Comparison of ENCODE assay signal across 6 cellular contexts in the genomic region with DNA sequence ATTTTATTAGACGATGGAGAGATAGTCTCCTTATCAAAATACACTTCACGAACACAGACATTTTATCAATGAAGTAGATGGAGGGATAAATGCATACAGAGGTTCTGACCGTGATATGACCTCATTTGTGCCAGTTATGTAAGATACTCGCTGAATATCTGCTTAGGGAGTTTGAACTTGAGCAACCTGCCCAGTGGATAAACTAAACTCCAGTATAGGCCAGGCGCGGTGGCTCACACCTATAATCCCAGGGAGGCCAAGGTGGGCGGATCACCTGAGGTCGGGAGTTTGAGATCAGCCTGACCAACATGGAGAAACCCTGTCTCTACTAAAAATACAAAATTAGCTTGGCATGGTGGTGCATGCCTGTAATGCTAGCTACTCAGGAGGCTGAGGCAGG. TPM values are rescaled to one million over a fixed set of nuclear protein-coding genes. Genes with fewer than 3 reads are reported as not detected.
A peak's percentile ranks its signal among the peaks of the same experiment; 100 is the strongest.
DNase-seq lines count a peak whose midpoint lies in the region; ATAC-seq, FAIRE-seq and TF ChIP-seq lines count a peak whose summit lies in the region.
"Not testable (repeated sequence)": the region's sequence is repeated elsewhere in the genome, so short reads cannot be mapped to it uniquely, and the experiment has no call there.

No MANE protein-coding gene starts in this region.

- dilution Hi-C loops in keratinocyte (cut with MboI; ENCODE audit: extremely low pct_ligation_motif_present, low sequenced_read_pairs): not testable (repeated sequence)

- in situ Hi-C loops in Panc1 (cut with HindIII; ENCODE audit: low pct_unique_long_range_greater_than_20kb, low sequenced_read_pairs); K562 (cut with MboI): not testable (repeated sequence)

- intact Hi-C loops in Panc1 (cut with micrococcal nuclease; ENCODE audit: unreplicated experiment); stomach (cut with DNase I; ENCODE audit: low total_unique reads): not testable (repeated sequence)
- intact Hi-C loops in K562 (cut with micrococcal nuclease): loop anchor here (5.0 to 10.0 kb wide), 3 partner anchors 124 to 346 kb away; a partner anchor contains a TSS

- WGBS in K562 (ENCODE audit: insufficient coverage, low coverage, missing lambda C conversion rate): 39% methylated on average over 8 of the region's 8 CpGs
- 97% methylated on average over 7 of the region's 8 CpGs for WGBS in mesenchymal stem cell
- WGBS in stomach, 5 donors: 41 to 74% (median 53%) methylated on average over 8 of the region's 8 CpGs

- DNase-seq in GF-D8 (lab: John Stamatoyannopoulos, UW): peak; percentile 40
- DNase-seq in Panc1 (ENCODE audit: low read depth, low spot score); K562 (ENCODE audit: extremely low read depth in 1 of 4, low spot score in 3 of 4); keratinocyte (ENCODE audit: low read depth, low spot score); mesenchymal stem cell; stomach: not testable (repeated sequence)

- not testable (repeated sequence) for H3K23ac ChIP-seq in mesenchymal stem cell (ENCODE audit: low read length in 2 of 2)

- H2AK5ac ChIP-seq in mesenchymal stem cell (ENCODE audit: low read length, severe bottlenecking): peak overlapping the region; percentile 42

- not testable (repeated sequence) for H2BK5ac ChIP-seq in mesenchymal stem cell (ENCODE audit: low read depth, low read length, poor library complexity, severe bottlenecking)

- not testable (repeated sequence) for ATAC-seq in Panc1, K562

- TF ChIP-seq RAD21 in K562 (CRISPR knock-in tag; conservative IDR thresholded peaks at IDR 0.05 in 1 of 2, IDR thresholded peaks at IDR 0.05 in 1 of 2): not testable (repeated sequence)

- H3K4ac ChIP-seq in mesenchymal stem cell (ENCODE audit: low read depth in 1 of 2, low read length in 2 of 2): not testable (repeated sequence)

- H3K4me2 ChIP-seq in K562 (ENCODE audit: insufficient read depth, low read length); mesenchymal stem cell (ENCODE audit: low read length, poor library complexity, severe bottlenecking): not testable (repeated sequence)
- H3K4me2 ChIP-seq in keratinocyte (ENCODE audit: control insufficient read depth, extremely low read depth, insufficient read depth, low read depth, low read length): peak overlapping the region; percentile 66

- not testable (repeated sequence) for H3K18ac ChIP-seq in mesenchymal stem cell (ENCODE audit: low read depth in 1 of 2, low read length in 2 of 2)

- H2AFZ ChIP-seq in K562 (ENCODE audit: low read depth, low read length); mesenchymal stem cell (ENCODE audit: low read depth, low read length): not testable (repeated sequence)
- peak overlapping the region; percentile 63 for H2AFZ ChIP-seq in keratinocyte (ENCODE audit: control insufficient read depth, low read length)

- H3K14ac ChIP-seq in mesenchymal stem cell (ENCODE audit: low read length in 2 of 2): not testable (repeated sequence)

- H3K9ac ChIP-seq in K562 (ENCODE audit: insufficient read depth in 1 of 2, low read depth in 2 of 2, low read length in 2 of 2); keratinocyte (ENCODE audit: control insufficient read depth, extremely low read depth, insufficient read depth, low read length); mesenchymal stem cell (ENCODE audit: low read length): not testable (repeated sequence)

- FAIRE-seq in K562 (lab: Jason Lieb, UNC); keratinocyte (lab: Jason Lieb, UNC): not testable (repeated sequence)

- H4K91ac ChIP-seq in mesenchymal stem cell (ENCODE audit: low read length): not testable (repeated sequence)

- CTCF ChIA-PET in Panc1 (lab: Charles Lee); K562 (lab: Yijun Ruan, JAX; ENCODE audit: low intra/inter-chr PET ratio): not testable (repeated sequence)

- peak overlapping the region; percentile 2 to 3; a peak in 2 of 4 replicates for H3K4me3 ChIP-seq in Panc1 (ENCODE audit: low read depth in 2 of 2, low read length in 2 of 2)
- not testable (repeated sequence) for H3K4me3 ChIP-seq in K562; keratinocyte (ENCODE audit: control insufficient read depth in 2 of 3, extremely low read depth in 1 of 3, insufficient read depth in 2 of 3, low read depth in 1 of 3, low read length in 3 of 3); mesenchymal stem cell (ENCODE audit: insufficient read depth in 1 of 2, low read depth in 1 of 2, low read length in 2 of 2); stomach

- not testable (repeated sequence) for H2BK15ac ChIP-seq in mesenchymal stem cell (ENCODE audit: low read depth, poor library complexity, severe bottlenecking)

- H4K20me1 ChIP-seq in K562 (replicated peaks; ENCODE audit: control insufficient read depth, insufficient read depth, low read length); keratinocyte (ENCODE audit: control insufficient read depth, extremely low read depth, insufficient read depth, low read length): not testable (repeated sequence)

- peak overlapping the region; percentile 99 for H3K27ac ChIP-seq in Panc1 (ENCODE audit: low read length)
- H3K27ac ChIP-seq in K562 (ENCODE audit: extremely low read depth, low read depth, low read length); mesenchymal stem cell (ENCODE audit: low read length, poor library complexity, severe bottlenecking): not testable (repeated sequence)
- H3K27ac ChIP-seq in keratinocyte (ENCODE audit: control insufficient read depth, insufficient read depth, low read length): peak overlapping the region; percentile 63
- H3K27ac ChIP-seq in stomach: peak overlapping the region; percentile 1 to 100 (median 37)

- not testable (repeated sequence) for H3K79me1 ChIP-seq in mesenchymal stem cell (replicated peaks; ENCODE audit: low read length, poor library complexity, severe bottlenecking)

- not testable (repeated sequence) for H2BK12ac ChIP-seq in mesenchymal stem cell (ENCODE audit: low read length in 2 of 2)

- POLR2A ChIA-PET in Panc1 (lab: Charles Lee) (interaction anchor here (0.6 kb wide), 2 partner anchors 45 to 87 kb away, joined by 4 to 5 read pairs; no protein-coding TSS in a partner anchor), K562 (lab: Yijun Ruan, JAX) (interaction anchor here (1.0 to 12.9 kb wide), 3 partner anchors 8 to 16 kb away, joined by 4 to 199 read pairs (median 199); no protein-coding TSS in a partner anchor)

- not testable (repeated sequence) for H3K36me3 ChIP-seq in Panc1 (ENCODE audit: control insufficient read depth, insufficient read depth, low read length); K562 (ENCODE audit: control insufficient read depth, insufficient read depth, low read length); keratinocyte (ENCODE audit: control insufficient read depth in 2 of 2, extremely low read depth in 1 of 2, insufficient read depth in 2 of 2, low read length in 2 of 2); mesenchymal stem cell (ENCODE audit: control insufficient read depth in 1 of 2, insufficient read depth in 2 of 2, low read depth in 1 of 2, low read length in 2 of 2); stomach

- not testable (repeated sequence) for H3K27me3 ChIP-seq in Panc1 (ENCODE audit: control insufficient read depth, insufficient read depth, low read length); K562 (ENCODE audit: control insufficient read depth in 2 of 2, insufficient read depth in 2 of 2, low read length in 2 of 2); keratinocyte (ENCODE audit: control insufficient read depth, extremely low read depth, insufficient read depth, low read length); mesenchymal stem cell (ENCODE audit: control insufficient read depth in 1 of 2, insufficient read depth in 1 of 2, low read length in 2 of 2); stomach

- not testable (repeated sequence) for H3K79me2 ChIP-seq in K562 (ENCODE audit: control insufficient read depth, insufficient read depth, low read length); keratinocyte (ENCODE audit: control insufficient read depth, insufficient read depth, low read length)

- not testable (repeated sequence) for BruUV-seq in Panc1 (replicated peaks; lab: Mats Ljungman, UMichigan); K562 (replicated peaks; lab: Mats Ljungman, UMichigan)

- H2BK120ac ChIP-seq in mesenchymal stem cell (ENCODE audit: low read depth, low read length): not testable (repeated sequence)

- not testable (repeated sequence) for H3K9me3 ChIP-seq in Panc1 (ENCODE audit: control insufficient read depth, insufficient read depth, low read depth, low read length); K562 (replicated peaks; ENCODE audit: control insufficient read depth, insufficient read depth, low read depth, low read length); keratinocyte (ENCODE audit: control insufficient read depth, low read depth, low read length); mesenchymal stem cell (ENCODE audit: control insufficient read depth, low read length); stomach

- TF ChIP-seq CTCF in Panc1 (IDR thresholded peaks at IDR 0.05); K562 (IDR thresholded peaks at IDR 0.05 in 2 of 3, conservative IDR thresholded peaks at IDR 0.05 in 1 of 3; ENCODE audit: insufficient read depth in 2 of 3, low read depth in 1 of 3, low read length in 3 of 3); keratinocyte (optimal IDR thresholded peaks at IDR 0.05 in 1 of 3, IDR thresholded peaks at IDR 0.05 in 1 of 3, conservative IDR thresholded peaks at IDR 0.05 in 1 of 3; ENCODE audit: extremely low read depth in 1 of 3, insufficient read depth in 2 of 3, low read length in 3 of 3); stomach (IDR thresholded peaks at IDR 0.05): not testable (repeated sequence)

- TF ChIP-seq POLR2A in K562 (conservative IDR thresholded peaks at IDR 0.05); stomach (IDR thresholded peaks at IDR 0.05): not testable (repeated sequence)

- H3K4me1 ChIP-seq in Panc1 (ENCODE audit: control insufficient read depth, insufficient read depth, low read length) (peaks cover 60% of the 10 kb centered on the region), K562 (replicated peaks in 1 of 2; ENCODE audit: control insufficient read depth in 2 of 2, insufficient read depth in 2 of 2, low read length in 2 of 2) (peaks cover 12 to 30% of the 10 kb centered on the region in 2 experiments), keratinocyte (ENCODE audit: control insufficient read depth, extremely low read depth, insufficient read depth, low read length) (peaks cover 67% of the 10 kb centered on the region), stomach (peaks cover 13 to 36% (median 33%) of the 10 kb centered on the region in 4 donors)
- H3K4me1 ChIP-seq in mesenchymal stem cell (ENCODE audit: control insufficient read depth, insufficient read depth, low read depth, low read length): not testable (repeated sequence)

- not testable (repeated sequence) for H4K8ac ChIP-seq in mesenchymal stem cell (ENCODE audit: low read length)

- H3K9me1 ChIP-seq in K562 (ENCODE audit: control insufficient read depth, insufficient read depth, low read length); keratinocyte (ENCODE audit: control insufficient read depth, extremely low read depth, insufficient read depth, low read length): not testable (repeated sequence)

- not testable (repeated sequence) for TF ChIP-seq EP300 in K562 (IDR thresholded peaks at IDR 0.05; ENCODE audit: low read length); stomach (IDR thresholded peaks at IDR 0.05)

RNA-seq across cellular contexts. Expression of a gene that starts 3.9 kb away (rescaled TPM):
- 104 TPM for total RNA-seq in Panc1 (2021; ENCODE audit: unreplicated experiment)
- 58.2 TPM for polyA plus RNA-seq in Panc1 (2012; ENCODE audit: insufficient read length)
- 61.8 and 169 TPM in 2 replicates for total RNA-seq in K562 (2011; cell fraction: chromatin; rRNA removed; ENCODE audit: low replicate concordance)
- 36.7 and 42.6 TPM in 2 replicates for total RNA-seq in K562 (2011; cell fraction: nucleolus; rRNA removed)
- 59.8 and 96.6 TPM in 2 replicates for total RNA-seq in K562 (2011; cell fraction: nucleoplasm; rRNA removed)
- 33.2 and 46.0 TPM in 2 replicates for total RNA-seq in K562 (2014; rRNA removed)
- 59.3 and 72.0 TPM in 2 replicates for total RNA-seq in K562 (2014; rRNA removed; fragmentation: Illumina TruSeq; extraction: Trizol)
- 62.5 and 67.8 TPM in 2 replicates for total RNA-seq in K562 (2015; rRNA removed; fragmentation: Illumina TruSeq; extraction: Trizol)
- 60.8 and 64.8 TPM in 2 replicates for total RNA-seq in K562 (2021)
- 93.2 and 120 TPM in 2 replicates for polyA plus RNA-seq in K562 (2011; rRNA removed)
- polyA plus RNA-seq in K562 (2011; cell fraction: cytosol; rRNA removed): 58.4 and 68.0 TPM in 2 replicates
- 62.5 and 70.2 TPM in 2 replicates for polyA plus RNA-seq in K562 (2011; cell fraction: nucleus; rRNA removed)
- polyA plus RNA-seq in K562 (2012): 42.7 and 78.6 TPM in 2 replicates
- polyA plus RNA-seq in K562 (2014; fragmentation: Illumina TruSeq; extraction: Trizol): 91.0 and 100 TPM in 2 replicates
- 10 to 100 TPM; 29.3 to 34.8 TPM for polyA plus RNA-seq in K562 (2014; fragmentation: Nextera tagmentation; extraction: Ambion mirVana)
- 54.9 and 56.3 TPM in 2 replicates for polyA plus RNA-seq in K562 (2014; rRNA removed)
- 108 and 150 TPM in 2 replicates for polyA minus RNA-seq in K562 (2011; rRNA and poly(A)+ RNA removed)
- 40.0 and 70.1 TPM in 2 replicates for polyA minus RNA-seq in K562 (2011; cell fraction: cytosol; rRNA and poly(A)+ RNA removed)
- 52.2 and 71.1 TPM in 2 replicates for polyA minus RNA-seq in K562 (2011; cell fraction: nucleus; rRNA and poly(A)+ RNA removed)
- 148 to 209 TPM (median 177 TPM) in 3 replicates for polyA plus RNA-seq in keratinocyte
- 270 TPM for polyA plus RNA-seq in keratinocyte (2011; ENCODE audit: low read depth)
- polyA plus RNA-seq in keratinocyte (2011; cell fraction: cytosol; rRNA removed): 125 and 255 TPM in 2 replicates
- 188 and 209 TPM in 2 replicates for polyA plus RNA-seq in keratinocyte (2011; cell fraction: nucleus; rRNA removed)
- 73.8 and 149 TPM in 2 replicates for polyA plus RNA-seq in keratinocyte (2012; ENCODE audit: low replicate concordance)
- polyA minus RNA-seq in keratinocyte: 111 to 217 TPM (median 195 TPM) in 3 replicates
- polyA minus RNA-seq in keratinocyte (2011; cell fraction: cytosol; rRNA and poly(A)+ RNA removed): 156 TPM
- 72.8 and 148 TPM in 2 replicates for polyA minus RNA-seq in keratinocyte (2011; cell fraction: nucleus; rRNA and poly(A)+ RNA removed)
- 73.3 TPM for polyA plus RNA-seq in mesenchymal stem cell (2013, experiment 1 of 2)
- polyA plus RNA-seq in mesenchymal stem cell (2013, experiment 2 of 2): 78.2 TPM
- 100 to 1,000 TPM in 4 of 5 donors, 10 to 100 TPM in 1; 37.1 to 223 (median 101) TPM for total RNA-seq in stomach
- polyA plus RNA-seq in stomach: 100 to 1,000 TPM in 2 of 3 donors, 10 to 100 TPM in 1; 84.6 to 144 (median 123) TPM

RNA-seq across cellular contexts. Expression of a gene that starts 55.9 kb away (rescaled TPM):
- total RNA-seq in Panc1 (2021; ENCODE audit: unreplicated experiment) (228 TPM), K562 (2014; rRNA removed) (72.8 and 79.5 TPM in 2 replicates), K562 (2014; rRNA removed; fragmentation: Illumina TruSeq; extraction: Trizol) (130 and 151 TPM in 2 replicates), K562 (2015; rRNA removed; fragmentation: Illumina TruSeq; extraction: Trizol) (112 and 114 TPM in 2 replicates), K562 (2021) (249 and 272 TPM in 2 replicates), stomach (100 to 1,000 TPM in 1 of 5 donors, 10 to 100 TPM in 4; 22.6 to 178 (median 54.3) TPM)
- 326 TPM for polyA plus RNA-seq in Panc1 (2012; ENCODE audit: insufficient read length)
- total RNA-seq in K562 (2011; cell fraction: chromatin; rRNA removed; ENCODE audit: low replicate concordance): 113 and 428 TPM in 2 replicates
- 48.9 and 75.0 TPM in 2 replicates for total RNA-seq in K562 (2011; cell fraction: nucleolus; rRNA removed)
- 198 and 354 TPM in 2 replicates for total RNA-seq in K562 (2011; cell fraction: nucleoplasm; rRNA removed)
- polyA plus RNA-seq in K562 (2011; rRNA removed) (150 and 215 TPM in 2 replicates), K562 (2014; fragmentation: Illumina TruSeq; extraction: Trizol) (356 and 381 TPM in 2 replicates), K562 (2014; fragmentation: Nextera tagmentation; extraction: Ambion mirVana) (100 to 1,000 TPM; 108 to 192 TPM), K562 (2014; rRNA removed) (381 and 428 TPM in 2 replicates), keratinocyte (53.1 to 178 TPM (median 74.6 TPM) in 3 replicates), stomach (100 to 1,000 TPM; 116 to 187 (median 144) TPM)
- polyA plus RNA-seq in K562 (2011; cell fraction: cytosol; rRNA removed): 28.0 and 59.6 TPM in 2 replicates
- polyA plus RNA-seq in K562 (2011; cell fraction: nucleus; rRNA removed): 96.2 and 150 TPM in 2 replicates
- polyA plus RNA-seq in K562 (2012): 364 and 720 TPM in 2 replicates
- polyA minus RNA-seq in K562 (2011; rRNA and poly(A)+ RNA removed): 97.6 and 107 TPM in 2 replicates
- 69.7 and 76.8 TPM in 2 replicates for polyA minus RNA-seq in K562 (2011; cell fraction: cytosol; rRNA and poly(A)+ RNA removed)
- 57.9 and 104 TPM in 2 replicates for polyA minus RNA-seq in K562 (2011; cell fraction: nucleus; rRNA and poly(A)+ RNA removed)
- polyA plus RNA-seq in keratinocyte (2011; ENCODE audit: low read depth): 162 TPM
- 90.2 and 96.4 TPM in 2 replicates for polyA plus RNA-seq in keratinocyte (2011; cell fraction: cytosol; rRNA removed)
- polyA plus RNA-seq in keratinocyte (2011; cell fraction: nucleus; rRNA removed): 71.8 and 126 TPM in 2 replicates
- 140 and 399 TPM in 2 replicates for polyA plus RNA-seq in keratinocyte (2012; ENCODE audit: low replicate concordance)
- polyA minus RNA-seq in keratinocyte: 9.2 to 36.1 TPM (median 10.7 TPM) in 3 replicates
- polyA minus RNA-seq in keratinocyte (2011; cell fraction: cytosol; rRNA and poly(A)+ RNA removed): 23.8 TPM
- 17.0 and 32.5 TPM in 2 replicates for polyA minus RNA-seq in keratinocyte (2011; cell fraction: nucleus; rRNA and poly(A)+ RNA removed)
- polyA plus RNA-seq in mesenchymal stem cell (2013, experiment 1 of 2): 192 TPM
- 202 TPM for polyA plus RNA-seq in mesenchymal stem cell (2013, experiment 2 of 2)
